9 cellular contexts compared by ENCODE assay signal in genomic region chr17:83055911-83056582, GRCh38. TPM values are rescaled to one million over a fixed set of nuclear protein-coding genes. Genes with fewer than 3 reads are reported as not detected.
DNase-seq lines count a peak whose midpoint lies in the region; TF ChIP-seq lines count a peak whose summit lies in the region.
"Had no signal": no experiment of that assay in that cellular context is flagged by ENCODE, and none has a peak within 500 bp of the region (broad histone marks: within the 10 kb centered on the region; RNA-seq: fewer than 3 reads in every experiment).

No MANE protein-coding gene starts in this region.

- H3K36me3 ChIP-seq in effector memory CD4-positive, alpha-beta T cell (ENCODE audit: control insufficient read depth, insufficient read depth, low read length), result no peaks in the 10 kb centered on the region

- no peaks in the 10 kb centered on the region for H3K27me3 ChIP-seq in effector memory CD4-positive, alpha-beta T cell (replicated peaks; ENCODE audit: control insufficient read depth, insufficient read depth, low read length, poor library complexity, severe bottlenecking)

- no peak overlapping the region for H3K4me3 ChIP-seq in NB4 (ENCODE audit: low read depth, low read length)
- H3K4me3 ChIP-seq in effector memory CD4-positive, alpha-beta T cell (ENCODE audit: insufficient read depth, low read depth, low read length, poor library complexity, severe bottlenecking), result no peak overlapping the region

- H3K27ac ChIP-seq in effector memory CD4-positive, alpha-beta T cell (ENCODE audit: insufficient read depth, low read length, poor library complexity, severe bottlenecking), result no peak overlapping the region

- peaks cover 23% of the 10 kb centered on the region for H3K4me1 ChIP-seq in effector memory CD4-positive, alpha-beta T cell (ENCODE audit: control insufficient read depth, insufficient read depth, low read length, poor library complexity, severe bottlenecking)

- peak; percentile 87 for DNase-seq in EL
- DNase-seq in NB4 (ENCODE audit: low read depth), result peak; percentile 56
- DNase-seq in epidermal melanocyte (ENCODE audit: insufficient read length, low spot score), result peak; percentile 66
- peak; percentile 85 for DNase-seq in renal cortical epithelial cell (ENCODE audit: low read depth)
- no peak for DNase-seq in NCI-H510A treated with DMSO at 0.1 percent for 48 hours (lab: John Stamatoyannopoulos, UW)
- no peak for DNase-seq in effector memory CD4-positive, alpha-beta T cell
- DNase-seq in pons (ENCODE audit: low spot score), result no peak
- no peak for DNase-seq in stimulated activated CD4-positive, alpha-beta T cell treated with anti-CD3 and anti-CD28 coated beads, Interleukin-4, amount 100 ng/mL, for 1 hour
- DNase-seq: mesendoderm had no signal

- TF ChIP-seq POLR2A in NB4 (IDR thresholded peaks at IDR 0.05; ENCODE audit: extremely low read depth, insufficient read length), result no peak

- no peaks in the 10 kb centered on the region for H3K9me3 ChIP-seq in effector memory CD4-positive, alpha-beta T cell (ENCODE audit: control insufficient read depth, low read length)

- TF ChIP-seq CTCF in NB4 (IDR thresholded peaks at IDR 0.05; ENCODE audit: low read depth, low read length), result no peak

RNA-seq across cellular contexts. Expression of gene METRNL, which starts 23.4 kb away (rescaled TPM):
- 14.2 and 88.6 TPM in 2 replicates for total RNA-seq in renal cortical epithelial cell

Comparison
In these comparisons a context has a peak if more than half of its experiments do, and no peak if none do; other contexts are left out.
1. DNase-seq: peak in EL (single experiment), NB4 (single experiment), epidermal melanocyte (single experiment) and renal cortical epithelial cell (single experiment); none in NCI-H510A treated with DMSO at 0.1 percent for 48 hours (single experiment), effector memory CD4-positive, alpha-beta T cell (0 of 3), pons (single experiment) and stimulated activated CD4-positive, alpha-beta T cell treated with anti-CD3 and anti-CD28 coated beads, Interleukin-4, amount 100 ng/mL, for 1 hour (single experiment).